ENCODE assay signal across 8 cellular contexts in genomic region chrX:53093748-53094583, GRCh38. TPM values are rescaled to one million over a fixed set of nuclear protein-coding genes. Genes with fewer than 3 reads are reported as not detected.
A peak's percentile ranks its signal among the peaks of the same experiment; 100 is the strongest.
DNase-seq lines count a peak whose midpoint lies in the region; ATAC-seq and TF ChIP-seq lines count a peak whose summit lies in the region.

A gene with protein sequence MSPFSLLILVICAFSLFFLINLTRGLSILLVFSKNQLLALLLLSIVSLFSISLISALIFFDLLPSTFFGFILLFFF (plus strand): TSS chrX:53094142. CDS start chrX:53124273, 30,131 bp downstream.

- no peaks in the 10 kb centered on the region for H3K36me3 ChIP-seq in PC-3 (ENCODE audit: low read depth, low read length)

- peaks cover 6 to 21% (median 7%) of the 10 kb centered on the region in 3 donors for H3K4me1 Mint-ChIP-seq in IgD-negative memory B cell
- peaks cover 24% of the 10 kb centered on the region for H3K4me1 Mint-ChIP-seq in activated T-cell treated with anti-CD3 and anti-CD28 coated beads, Interleukin-2, amount 50 U/mL, for 24 hours (ENCODE audit: low read depth)

- no TSS peak for BruUV-seq in PC-3 (replicated peaks; lab: Mats Ljungman, UMichigan)

- no peaks in the 10 kb centered on the region for H3K9me2 ChIP-seq in PC-3 (replicated peaks; ENCODE audit: low read length)

- ATAC-seq in GM21529 (IDR thresholded peaks at IDR 0.05; ENCODE audit: unreplicated experiment) (peak; percentile 83), PC-3 (peak; percentile 83)

- H3K9me3 Mint-ChIP-seq in IgD-negative memory B cell, result no peaks in the 10 kb centered on the region
- H3K9me3 Mint-ChIP-seq in activated T-cell treated with anti-CD3 and anti-CD28 coated beads, Interleukin-2, amount 50 U/mL, for 24 hours, result no peaks in the 10 kb centered on the region

- H3K9me3 ChIP-seq in PC-3 (ENCODE audit: low read length), result no peaks in the 10 kb centered on the region

- intact Hi-C loops in PC-3 (cut with micrococcal nuclease), result loop anchor here (1.0 kb wide), 1 partner anchor 23 kb away; no protein-coding TSS in a partner anchor

- CTCF ChIA-PET in PC-3 (lab: Charles Lee), result no interaction called here

- peak within 1 kb of the TSS; percentile 98 for H3K4me2 ChIP-seq in PC-3 (ENCODE audit: low read length)

- peak within 1 kb of the TSS; percentile 77 to 99 (median 93) for H3K27ac Mint-ChIP-seq in IgD-negative memory B cell
- H3K27ac Mint-ChIP-seq in activated T-cell treated with anti-CD3 and anti-CD28 coated beads, Interleukin-2, amount 50 U/mL, for 24 hours, result peak within 1 kb of the TSS; percentile 95

- peak within 1 kb of the TSS; percentile 77 for H3K4me3 ChIP-seq in PC-3 (ENCODE audit: low read length)

- POLR2A ChIA-PET in PC-3 (lab: Charles Lee; ENCODE audit: unreplicated experiment), result no interaction called here

- peak within 1 kb of the TSS; percentile 86 to 99 (median 94) for H3K4me3 Mint-ChIP-seq in IgD-negative memory B cell
- H3K4me3 Mint-ChIP-seq in activated T-cell treated with anti-CD3 and anti-CD28 coated beads, Interleukin-2, amount 50 U/mL, for 24 hours, result peak within 1 kb of the TSS; percentile 88

- peaks cover 10% of the 10 kb centered on the region; the same call in 1 of the 2 replicates for H3K4me1 ChIP-seq in PC-3 (ENCODE audit: insufficient read depth, low read length)

- H4K20me1 ChIP-seq in PC-3 (ENCODE audit: low read length), result no peaks in the 10 kb centered on the region

- H3K27ac ChIP-seq in PC-3 (ENCODE audit: low read length), result peak within 1 kb of the TSS; percentile 88

- peak; percentile 92 for DNase-seq in DMS114 treated with DMSO at 0.1 percent for 48 hours (lab: John Stamatoyannopoulos, UW; ENCODE audit: unreplicated experiment)
- peak; percentile 97 for DNase-seq in PC-3
- DNase-seq in activated T-cell treated with anti-CD3 and anti-CD28 coated beads, Interleukin-2, amount 50 U/mL, for 24 hours, result peak; percentile 81
- DNase-seq in erythroblast (lab: John Stamatoyannopoulos, UW), result peak; percentile 91 to 92
- peak; percentile 90 for DNase-seq in mucosa of gallbladder (ENCODE audit: low spot score)
- peak; percentile 56 for DNase-seq in stimulated activated CD8-positive, alpha-beta memory T cell treated with anti-CD3 and anti-CD28 coated beads, Interleukin-7, amount 100 ng/mL, for 24 hours (ENCODE audit: low read depth)

- H2AFZ ChIP-seq in PC-3 (ENCODE audit: low read length), result peak within 1 kb of the TSS; percentile 89

- peak within 1 kb of the TSS; percentile 64 for H3K9ac ChIP-seq in PC-3 (ENCODE audit: low read length)

- no peak for TF ChIP-seq CTCF in PC-3 (conservative IDR thresholded peaks at IDR 0.05; ENCODE audit: low read depth, low read length)

- H3K79me2 ChIP-seq in PC-3 (ENCODE audit: low read length), result peaks cover 18% of the 10 kb centered on the region

- H3K27me3 Mint-ChIP-seq in IgD-negative memory B cell, result no peaks in the 10 kb centered on the region
- peaks cover 16% of the 10 kb centered on the region for H3K27me3 Mint-ChIP-seq in activated T-cell treated with anti-CD3 and anti-CD28 coated beads, Interleukin-2, amount 50 U/mL, for 24 hours

- TF ChIP-seq POLR2A in erythroblast (IDR thresholded peaks at IDR 0.05; ENCODE audit: low read length), result peak; percentile 62

- no peaks in the 10 kb centered on the region for H3F3A ChIP-seq in PC-3 (ENCODE audit: low read length, unreplicated experiment)

- H3K27me3 ChIP-seq in PC-3 (ENCODE audit: low read length), result no peaks in the 10 kb centered on the region

- H3K36me3 Mint-ChIP-seq in IgD-negative memory B cell, result no peaks in the 10 kb centered on the region
- peaks cover 2% of the 10 kb centered on the region for H3K36me3 Mint-ChIP-seq in activated T-cell treated with anti-CD3 and anti-CD28 coated beads, Interleukin-2, amount 50 U/mL, for 24 hours (ENCODE audit: low read depth)

RNA-seq across cellular contexts. Expression of the gene that starts here (rescaled TPM):
- 1.9 TPM for polyA plus RNA-seq in IgD-negative memory B cell
- 9.3 and 9.7 TPM in 2 replicates for total RNA-seq in PC-3 (2014; rRNA removed)
- 10.3 TPM for total RNA-seq in mucosa of gallbladder

Comparison
In these comparisons a context has a peak if more than half of its experiments do, and no peak if none do; other contexts are left out.
1. Peak in every context shown above with its lines: DNase-seq, ATAC-seq, H3K4me3 ChIP-seq and H3K27ac ChIP-seq.